Comparison of ENCODE assay signal across 14 cellular contexts in genomic region chr14:32399920-32400319, GRCh38.
DNase-seq lines count a peak whose midpoint lies in the region; ATAC-seq and TF ChIP-seq lines count a peak whose summit lies in the region.
"Had no signal": no experiment of that assay in that cellular context is flagged by ENCODE, and none has a peak within 500 bp of the region (broad histone marks: within the 10 kb centered on the region; RNA-seq: fewer than 3 reads in every experiment).

No MANE protein-coding gene starts in this region.

- no peaks in the 10 kb centered on the region for H3K36me3 ChIP-seq in neural cell (ENCODE audit: insufficient read depth, low read length)

- no peaks in the 10 kb centered on the region for H3F3A ChIP-seq in neural cell (ENCODE audit: insufficient read depth, low read length, poor library complexity, severe bottlenecking)

- no peaks in the 10 kb centered on the region for H3K27me3 ChIP-seq in neural cell (ENCODE audit: insufficient read depth, low read depth, low read length)

- TF ChIP-seq CTCF in GM12865 (IDR thresholded peaks at IDR 0.05; ENCODE audit: insufficient read depth, low read depth, low read length, missing control alignments), result no peak
- no peak for TF ChIP-seq CTCF in neural cell (IDR thresholded peaks at IDR 0.05; ENCODE audit: poor library complexity, severe bottlenecking)

- no peak overlapping the region for H2AFZ ChIP-seq in neural cell (ENCODE audit: low read depth, low read length)
- H2AFZ ChIP-seq: GM23248 had no signal

- no peak overlapping the region for H3K4me2 ChIP-seq in neural cell (ENCODE audit: low read length)

- TF ChIP-seq EP300 in neural cell (conservative IDR thresholded peaks at IDR 0.05; ENCODE audit: poor library complexity, severe bottlenecking), result no peak

- TF ChIP-seq RAD21 in neural cell (conservative IDR thresholded peaks at IDR 0.05), result no peak

- H3K4me3 ChIP-seq in GM12865 (ENCODE audit: low read depth, low read length) (no peak overlapping the region), neural cell (ENCODE audit: low read length) (no peak overlapping the region)
- no peak overlapping the region for H3K4me3 ChIP-seq in Jurkat, Clone E6-1 (ENCODE audit: low read length)
- H3K4me3 ChIP-seq: GM23248 had no signal

- no peak overlapping the region for H3K9ac ChIP-seq in neural cell (ENCODE audit: low read length)
- H3K9ac ChIP-seq: GM23248 had no signal

- no peaks in the 10 kb centered on the region for H3K9me3 ChIP-seq in neural cell (ENCODE audit: low read length)

- ATAC-seq in GM21529 (IDR thresholded peaks at IDR 0.05; ENCODE audit: unreplicated experiment), result peak; percentile 48
- ATAC-seq: HepG2 had no signal

- peak overlapping the region; percentile 42 for H3K27ac ChIP-seq in neural cell (ENCODE audit: low read length)
- H3K27ac ChIP-seq: GM23248 had no signal

- H4K20me1 ChIP-seq in neural cell (ENCODE audit: insufficient read depth), result no peaks in the 10 kb centered on the region

- peaks cover 10% of the 10 kb centered on the region for H3K79me2 ChIP-seq in neural cell (replicated peaks; ENCODE audit: insufficient read depth, low read length)

- H3K9me2 ChIP-seq in neural cell (ENCODE audit: insufficient read depth, low read length), result no peaks in the 10 kb centered on the region

- peak; percentile 35 for DNase-seq in GM12865 (ENCODE audit: low read depth)
- peak; percentile 53 for DNase-seq in Jurkat, Clone E6-1 (ENCODE audit: low read depth, low spot score)
- no peak for DNase-seq in cerebellar nuclear complex (lab: John Stamatoyannopoulos, UW)
- no peak for DNase-seq in cerebellar cortex (ENCODE audit: low spot score)
- DNase-seq in NCI-H2196 (lab: John Stamatoyannopoulos, UW; ENCODE audit: unreplicated experiment), result no peak
- DNase-seq: C1 segment of cervical spinal cord; Calu3; CD4-positive, alpha-beta T cell; DMS 273 treated with DMSO at 0.1 percent for 48 hours; H9 had no signal

TF ChIP-seq in neural cell, 6 proteins besides CTCF, POLR2A, EP300 and RAD21:
- TF ChIP-seq MXI1 (conservative IDR thresholded peaks at IDR 0.05; ENCODE audit: poor library complexity, severe bottlenecking) (no peak), TAF1 (IDR thresholded peaks at IDR 0.05; ENCODE audit: low read depth) (no peak), SMC3 (conservative IDR thresholded peaks at IDR 0.05; ENCODE audit: poor library complexity) (no peak)

Comparison
In these comparisons a context has a peak if more than half of its experiments do, and no peak if none do; other contexts are left out.
1. DNase-seq: peak in GM12865 (single experiment) and Jurkat, Clone E6-1 (single experiment); none in cerebellar nuclear complex (0 of 2), cerebellar cortex (single experiment) and NCI-H2196 (single experiment).